ENCODE assay signal across 19 cellular contexts in genomic region chr5:111719773-111720172, GRCh38.
"Had no signal": no experiment of that assay in that cellular context is flagged by ENCODE, and none has a peak within 500 bp of the region (broad histone marks: within the 10 kb centered on the region; RNA-seq: fewer than 3 reads in every experiment).

No MANE protein-coding gene starts in this region.

- H3K36me3 ChIP-seq: ascending aorta, gastrocnemius medialis, heart right ventricle, thoracic aorta had no signal

- H3K27me3 Mint-ChIP-seq: activated CD4-positive, alpha-beta T cell treated with anti-CD3 and anti-CD28 coated beads, Interleukin-2, amount 10 ng/mL, durations not matched to agents 7 days and 5 days had no signal

- ATAC-seq: activated naive CD8-positive, alpha-beta T cell treated with anti-CD3 and anti-CD28 coated beads, Interleukin-2, amount 50 U/mL, for 24 hours; gastrocnemius medialis; heart right ventricle; left colon had no signal

- H3K9me3 ChIP-seq: ascending aorta, gastrocnemius medialis, thoracic aorta had no signal

- H3K9me3 Mint-ChIP-seq: activated CD4-positive, alpha-beta T cell treated with anti-CD3 and anti-CD28 coated beads, Interleukin-2, amount 10 ng/mL, durations not matched to agents 7 days and 5 days; activated naive CD4-positive, alpha-beta T cell treated with anti-CD3 and anti-CD28 coated beads for 36 hours had no signal

- H3K27me3 ChIP-seq: ascending aorta, dorsolateral prefrontal cortex, gastrocnemius medialis, heart right ventricle had no signal

- H3K4me3 Mint-ChIP-seq: activated CD4-positive, alpha-beta T cell treated with anti-CD3 and anti-CD28 coated beads, Interleukin-2, amount 10 ng/mL, durations not matched to agents 7 days and 5 days; activated naive CD4-positive, alpha-beta T cell treated with anti-CD3 and anti-CD28 coated beads for 36 hours; activated naive CD8-positive, alpha-beta T cell treated with anti-CD3 and anti-CD28 coated beads, Interleukin-2, amount 50 U/mL, for 24 hours; endodermal cell; naive B cell had no signal

- H3K4me3 ChIP-seq: ascending aorta, dorsolateral prefrontal cortex, gastrocnemius medialis, heart right ventricle, thoracic aorta had no signal

- H3K27ac ChIP-seq: ascending aorta, dorsolateral prefrontal cortex, gastrocnemius medialis, heart right ventricle, parathyroid adenoma, thoracic aorta had no signal

- H3K9ac ChIP-seq: parathyroid adenoma had no signal

- H3K4me1 Mint-ChIP-seq: activated CD4-positive, alpha-beta T cell treated with anti-CD3 and anti-CD28 coated beads, Interleukin-2, amount 10 ng/mL, durations not matched to agents 7 days and 5 days; activated naive CD8-positive, alpha-beta T cell treated with anti-CD3 and anti-CD28 coated beads, Interleukin-2, amount 50 U/mL, for 24 hours had no signal

- DNase-seq: activated CD4-positive, alpha-beta T cell treated with anti-CD3 and anti-CD28 coated beads, Interleukin-2, amount 10 ng/mL, durations not matched to agents 7 days and 5 days; activated CD4-positive, CD25-positive, alpha-beta regulatory T cell; activated CD8-positive, alpha-beta memory T cell treated with anti-CD3 and anti-CD28 coated beads for 24 hours; activated naive CD4-positive, alpha-beta T cell treated with anti-CD3 and anti-CD28 coated beads for 36 hours; activated naive CD8-positive, alpha-beta T cell treated with anti-CD3 and anti-CD28 coated beads, Interleukin-2, amount 50 U/mL, for 24 hours; endodermal cell; gastrocnemius medialis; heart right ventricle; left colon; mammary epithelial cell; naive B cell; stimulated activated CD4-positive, alpha-beta T cell treated with anti-CD3 and anti-CD28 coated beads, Interleukin-12 subunit alpha, Interleukin-12 subunit beta, amount 100 ng/mL, for 4 hours; stimulated activated CD4-positive, alpha-beta T cell treated with anti-CD3 and anti-CD28 coated beads, Interleukin-2, amount 100 ng/mL, for 24 hours; T-helper 2 cell had no signal

- H3K4me1 ChIP-seq: ascending aorta, gastrocnemius medialis, heart right ventricle, parathyroid adenoma had no signal

- H3K79me2 ChIP-seq: parathyroid adenoma had no signal

- H2AFZ ChIP-seq: parathyroid adenoma had no signal

- H3K27ac Mint-ChIP-seq: activated CD4-positive, alpha-beta T cell treated with anti-CD3 and anti-CD28 coated beads, Interleukin-2, amount 10 ng/mL, durations not matched to agents 7 days and 5 days; activated naive CD4-positive, alpha-beta T cell treated with anti-CD3 and anti-CD28 coated beads for 36 hours; activated naive CD8-positive, alpha-beta T cell treated with anti-CD3 and anti-CD28 coated beads, Interleukin-2, amount 50 U/mL, for 24 hours; activated T-helper 2 cell treated with anti-CD3 and anti-CD28 coated beads, Interferon-gamma antibody, Interleukin-2, Interleukin-4, amounts not matched to agents 10 μg/mL and 5 μg/mL and 100 μg/mL, durations not matched to agents 14 hours and 24 hours and 36 hours; endodermal cell had no signal
